24 cellular contexts compared by ENCODE assay signal in the genomic region with DNA sequence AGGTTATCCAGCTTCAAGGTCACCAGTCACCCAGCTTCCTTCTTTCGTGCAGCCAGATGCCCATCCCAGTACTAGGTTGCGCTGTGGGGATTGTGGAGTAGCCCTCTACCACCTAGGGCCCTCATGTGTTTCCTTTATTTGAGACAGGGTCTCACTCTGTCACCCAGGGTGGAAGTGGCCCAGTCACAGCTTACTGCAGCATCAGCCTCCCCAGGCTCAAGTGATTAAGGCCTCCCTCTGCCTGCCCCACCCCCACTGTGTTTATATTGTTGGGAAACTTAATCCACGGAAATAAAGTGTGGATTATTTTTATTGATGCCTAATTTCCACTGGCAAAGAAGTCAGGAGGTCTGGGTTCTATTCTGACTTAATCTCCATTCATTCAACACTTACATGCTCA. TPM values are rescaled to one million over a fixed set of nuclear protein-coding genes. Genes with fewer than 3 reads are reported as not detected.
DNase-seq lines count a peak whose midpoint lies in the region; ATAC-seq, FAIRE-seq and TF ChIP-seq lines count a peak whose summit lies in the region.
"Had no signal": no experiment of that assay in that cellular context is flagged by ENCODE, and none has a peak within 500 bp of the region (broad histone marks: within the 10 kb centered on the region; RNA-seq: fewer than 3 reads in every experiment).

No MANE protein-coding gene starts in this region.

- H3K9ac ChIP-seq in K562 (ENCODE audit: insufficient read depth in 1 of 2, low read depth in 2 of 2, low read length in 2 of 2) (no peak overlapping the region), mesendoderm (ENCODE audit: low read length) (no peak overlapping the region)
- H3K9ac ChIP-seq: GM23248 had no signal

- no peaks in the 10 kb centered on the region for H3K79me1 ChIP-seq in mesendoderm (ENCODE audit: low read length)

- no TSS peak for BruUV-seq in K562 (replicated peaks; lab: Mats Ljungman, UMichigan)

- no peak for TF ChIP-seq RAD21 in K562 (CRISPR knock-in tag; conservative IDR thresholded peaks at IDR 0.05 in 1 of 2, IDR thresholded peaks at IDR 0.05 in 1 of 2)

- CTCF ChIA-PET in K562 (lab: Yijun Ruan, JAX; ENCODE audit: low intra/inter-chr PET ratio): no interaction called here

- TF ChIP-seq CTCF in RWPE2 (IDR thresholded peaks at IDR 0.05; ENCODE audit: poor library complexity, severe bottlenecking) (no peak), K562 (IDR thresholded peaks at IDR 0.05 in 2 of 3, conservative IDR thresholded peaks at IDR 0.05 in 1 of 3; ENCODE audit: insufficient read depth in 2 of 3, low read depth in 1 of 3, low read length in 3 of 3) (no peak), thoracic aorta (IDR thresholded peaks at IDR 0.05) (no peak), Peyer's patch (IDR thresholded peaks at IDR 0.05) (no peak)

- in situ Hi-C loops in K562 (cut with MboI): loop anchor here (5.0 kb wide), 2 partner anchors 52 to 178 kb away; partner anchors contain the start of gene CSNK1A1

- no peak overlapping the region for H3K4ac ChIP-seq in mesendoderm (ENCODE audit: low read depth, low read length)

- no peak overlapping the region for H2BK120ac ChIP-seq in mesendoderm (ENCODE audit: low read depth, low read length)

- H3K4me2 ChIP-seq in K562 (ENCODE audit: insufficient read depth, low read length) (no peak overlapping the region), mesendoderm (ENCODE audit: low read length) (no peak overlapping the region)

- peak overlapping the region; percentile 24 for H3K23ac ChIP-seq in mesendoderm (ENCODE audit: low read length)

- intact Hi-C loops in K562 (cut with micrococcal nuclease): loop anchor here (5.0 kb wide), 1 partner anchor 232 kb away; the partner anchor contains the start of gene ABLIM3

- H3K4me1 ChIP-seq in RWPE2 (ENCODE audit: insufficient read depth, poor library complexity, severe bottlenecking): no peaks in the 10 kb centered on the region
- peaks cover 0 to 10% of the 10 kb centered on the region in 2 experiments; a peak in 2 of 5 replicates for H3K4me1 ChIP-seq in K562 (replicated peaks in 1 of 2; ENCODE audit: control insufficient read depth in 2 of 2, insufficient read depth in 2 of 2, low read length in 2 of 2)
- no peaks in the 10 kb centered on the region for H3K4me1 ChIP-seq in mesendoderm (ENCODE audit: control insufficient read depth, low read depth, low read length)
- peaks cover 21 to 63% of the 10 kb centered on the region in 2 donors for H3K4me1 ChIP-seq in thoracic aorta (ENCODE audit: control insufficient read depth in 1 of 2, low read depth in 2 of 2)
- H3K4me1 ChIP-seq in Peyer's patch: peaks cover 0 to 4% (median 0%) of the 10 kb centered on the region in 4 donors
- H3K4me1 ChIP-seq: BE2C, Caco-2 had no signal

- TF ChIP-seq POLR2A in K562 (conservative IDR thresholded peaks at IDR 0.05) (no peak), Peyer's patch (IDR thresholded peaks at IDR 0.05) (no peak)

- H2AK5ac ChIP-seq in mesendoderm (ENCODE audit: low read length): no peak overlapping the region

- H3K36me3 ChIP-seq in RWPE2 (ENCODE audit: low read depth) (no peaks in the 10 kb centered on the region), K562 (ENCODE audit: control insufficient read depth, insufficient read depth, low read length) (no peaks in the 10 kb centered on the region), mesendoderm (ENCODE audit: control insufficient read depth, insufficient read depth, low read length) (no peaks in the 10 kb centered on the region), thoracic aorta (no peaks in the 10 kb centered on the region), Peyer's patch (no peaks in the 10 kb centered on the region)
- H3K36me3 ChIP-seq: BE2C had no signal

- H3K79me2 ChIP-seq in K562 (ENCODE audit: control insufficient read depth, insufficient read depth, low read length) (no peaks in the 10 kb centered on the region), mesendoderm (ENCODE audit: control insufficient read depth, insufficient read depth, low read length) (no peaks in the 10 kb centered on the region)

- POLR2A ChIA-PET in K562 (lab: Yijun Ruan, JAX): interaction anchor here (0.9 kb wide), 1 partner anchor 8 kb away, joined by 3 read pairs; no protein-coding TSS in a partner anchor

- H3K18ac ChIP-seq in mesendoderm (ENCODE audit: low read length): no peak overlapping the region

- H3K4me3 ChIP-seq in RWPE2 (ENCODE audit: severe bottlenecking) (no peak overlapping the region), K562 (no peak overlapping the region), mesendoderm (ENCODE audit: low read length) (no peak overlapping the region), thoracic aorta (no peak overlapping the region), Peyer's patch (no peak overlapping the region)
- H3K4me3 ChIP-seq: GM23248 had no signal

- peak; percentile 54 for DNase-seq in RWPE2 (ENCODE audit: low spot score)
- no peak for DNase-seq in K562 (ENCODE audit: extremely low read depth in 1 of 4, low spot score in 3 of 4)
- DNase-seq in mesendoderm: no peak
- DNase-seq in thoracic aorta (ENCODE audit: low spot score): no peak
- no peak for DNase-seq in NOMO-1 treated with DMSO at 0.1 percent for 48 hours (lab: John Stamatoyannopoulos, UW; ENCODE audit: unreplicated experiment)
- no peak for DNase-seq in Peyer's patch
- DNase-seq in NCI-H187 treated with DMSO at 0.1 percent for 48 hours (lab: John Stamatoyannopoulos, UW): no peak
- DNase-seq: ACHN; BE2C; C1 segment of cervical spinal cord; Caco-2; CD4-positive, CD25-positive, alpha-beta regulatory T cell; CD8-positive, alpha-beta memory T cell; GM23248; HCEC 1CT; IMR-90 had no signal

- H2AFZ ChIP-seq in K562 (ENCODE audit: low read depth, low read length): no peak overlapping the region
- H2AFZ ChIP-seq: GM23248 had no signal

- WGBS in K562 (ENCODE audit: insufficient coverage, low coverage, missing lambda C conversion rate): 28% methylated on average over 3 of the region's 3 CpGs
- WGBS in mesendoderm (ENCODE audit: extremely low coverage, insufficient coverage, low lambda C conversion rate): no CpG with 5 or more reads among the region's 3 CpGs

- H2BK5ac ChIP-seq in mesendoderm (ENCODE audit: low read length): no peak overlapping the region

- H3K9me1 ChIP-seq in K562 (ENCODE audit: control insufficient read depth, insufficient read depth, low read length): no peaks in the 10 kb centered on the region

- H3K27me3 ChIP-seq in RWPE2 (ENCODE audit: insufficient read depth, poor library complexity, severe bottlenecking): no peaks in the 10 kb centered on the region
- no peaks in the 10 kb centered on the region for H3K27me3 ChIP-seq in K562 (ENCODE audit: control insufficient read depth in 2 of 2, insufficient read depth in 2 of 2, low read length in 2 of 2)
- H3K27me3 ChIP-seq in mesendoderm (ENCODE audit: insufficient read depth, low read length, poor library complexity): no peaks in the 10 kb centered on the region
- no peaks in the 10 kb centered on the region for H3K27me3 ChIP-seq in thoracic aorta (replicated peaks; ENCODE audit: insufficient read depth)
- H3K27me3 ChIP-seq in Peyer's patch: no peaks in the 10 kb centered on the region
- H3K27me3 ChIP-seq: BE2C had no signal

- FAIRE-seq in K562 (lab: Jason Lieb, UNC): no peak
- FAIRE-seq: A204.1, D721Med, G401.6, GM12891, GM19239, H54, HTR-8/SVneo had no signal

- H4K5ac ChIP-seq in mesendoderm (ENCODE audit: low read length): no peak overlapping the region

- TF ChIP-seq EP300 in K562 (IDR thresholded peaks at IDR 0.05; ENCODE audit: low read length): no peak

- H3K9me3 ChIP-seq in RWPE2 (ENCODE audit: severe bottlenecking): no peaks in the 10 kb centered on the region
- H3K9me3 ChIP-seq in K562 (replicated peaks; ENCODE audit: control insufficient read depth, insufficient read depth, low read depth, low read length): no peaks in the 10 kb centered on the region
- no peaks in the 10 kb centered on the region for H3K9me3 ChIP-seq in thoracic aorta
- no peaks in the 10 kb centered on the region for H3K9me3 ChIP-seq in Peyer's patch
- H3K9me3 ChIP-seq: BE2C, Caco-2 had no signal

- no peak overlapping the region for H3K56ac ChIP-seq in mesendoderm (ENCODE audit: low read length)

- no peak overlapping the region for H2BK15ac ChIP-seq in mesendoderm (replicated peaks; ENCODE audit: low read depth)

- H3K27ac ChIP-seq in RWPE2 (ENCODE audit: poor library complexity, severe bottlenecking) (no peak overlapping the region), K562 (ENCODE audit: extremely low read depth, low read depth, low read length) (no peak overlapping the region), mesendoderm (ENCODE audit: low read depth, low read length) (no peak overlapping the region), thoracic aorta (peak overlapping the region; percentile 23 to 94), Peyer's patch (no peak overlapping the region)
- H3K27ac ChIP-seq: GM23248 had no signal

- no peak overlapping the region for H4K8ac ChIP-seq in mesendoderm (ENCODE audit: low read depth, low read length)

- H4K20me1 ChIP-seq in K562 (replicated peaks; ENCODE audit: control insufficient read depth, insufficient read depth, low read length): no peaks in the 10 kb centered on the region

- ATAC-seq in RWPE2 (ENCODE audit: low read depth) (no peak), K562 (no peak), thoracic aorta (ENCODE audit: insufficient number of reproducible peaks, low FRiP score, low read depth) (no peak), HG03139 (IDR thresholded peaks at IDR 0.05; ENCODE audit: unreplicated experiment) (no peak)

RNA-seq across cellular contexts. Expression of gene IL17B, which starts 4.3 kb away (rescaled TPM):
- not detected in 2 replicates for total RNA-seq in K562 (2011; cell fraction: chromatin; rRNA removed; ENCODE audit: low replicate concordance)
- total RNA-seq in K562 (2011; cell fraction: nucleolus; rRNA removed): not detected in 2 replicates
- total RNA-seq in K562 (2011; cell fraction: nucleoplasm; rRNA removed): not detected in 2 replicates
- total RNA-seq in K562 (2014; rRNA removed) (1.5 and 2.6 TPM in 2 replicates), K562 (2014; rRNA removed; fragmentation: Illumina TruSeq; extraction: Trizol) (not detected in 2 replicates), K562 (2015; rRNA removed; fragmentation: Illumina TruSeq; extraction: Trizol) (0.36 TPM in 1 of 2 replicates, not detected in the other), K562 (2021) (0.51 and 0.58 TPM in 2 replicates), thoracic aorta (1 to 10 TPM; 1.9 to 7.1 TPM), Peyer's patch (not detected)
- polyA plus RNA-seq in K562 (2011; rRNA removed) (0.28 and 0.81 TPM in 2 replicates), K562 (2014; fragmentation: Illumina TruSeq; extraction: Trizol) (0.57 TPM in 1 of 2 replicates, not detected in the other), K562 (2014; fragmentation: Nextera tagmentation; extraction: Ambion mirVana) (under 1 TPM; 0.32 to 0.53 TPM), K562 (2014; rRNA removed) (1.0 and 3.0 TPM in 2 replicates)
- polyA plus RNA-seq in K562 (2011; cell fraction: cytosol; rRNA removed): 0.57 and 0.58 TPM in 2 replicates
- polyA plus RNA-seq in K562 (2011; cell fraction: nucleus; rRNA removed): 0.43 and 0.73 TPM in 2 replicates
- polyA plus RNA-seq in K562 (2012): 0.44 and 3.0 TPM in 2 replicates
- polyA minus RNA-seq in K562 (2011; rRNA and poly(A)+ RNA removed): not detected in 2 replicates
- polyA minus RNA-seq in K562 (2011; cell fraction: cytosol; rRNA and poly(A)+ RNA removed): 2.4 TPM in 1 of 2 replicates, not detected in the other
- not detected in 2 replicates for polyA minus RNA-seq in K562 (2011; cell fraction: nucleus; rRNA and poly(A)+ RNA removed)
- polyA plus RNA-seq in mesendoderm (2013, experiment 1 of 2): 0.10 TPM
- not detected for polyA plus RNA-seq in mesendoderm (2013, experiment 2 of 2)
- total RNA-seq: Caco-2; CD4-positive, CD25-positive, alpha-beta regulatory T cell; CD8-positive, alpha-beta memory T cell; GM23248; IMR-90 had no signal
- polyA plus RNA-seq: CD4-positive, CD25-positive, alpha-beta regulatory T cell; CD8-positive, alpha-beta memory T cell had no signal

RNA-seq across cellular contexts. Expression of gene PCYOX1L, which starts 17.0 kb away (rescaled TPM):
- total RNA-seq in K562 (2011; cell fraction: chromatin; rRNA removed; ENCODE audit: low replicate concordance): 20.2 and 24.4 TPM in 2 replicates
- 28.2 and 32.0 TPM in 2 replicates for total RNA-seq in K562 (2011; cell fraction: nucleolus; rRNA removed)
- total RNA-seq in K562 (2011; cell fraction: nucleoplasm; rRNA removed): 28.4 and 30.6 TPM in 2 replicates
- total RNA-seq in K562 (2014; rRNA removed) (5.4 and 7.2 TPM in 2 replicates), K562 (2014; rRNA removed; fragmentation: Illumina TruSeq; extraction: Trizol) (5.9 and 6.0 TPM in 2 replicates), K562 (2015; rRNA removed; fragmentation: Illumina TruSeq; extraction: Trizol) (5.1 and 5.3 TPM in 2 replicates), K562 (2021) (7.8 and 8.0 TPM in 2 replicates), thoracic aorta (1 to 10 TPM; 7.3 to 7.8 TPM), Peyer's patch (10 to 100 TPM in 1 of 4 donors, 1 to 10 TPM in 3; 5.2 to 12.4 (median 6.3) TPM)
- polyA plus RNA-seq in K562 (2011; rRNA removed) (17.9 and 21.5 TPM in 2 replicates), K562 (2014; fragmentation: Illumina TruSeq; extraction: Trizol) (9.4 and 10.0 TPM in 2 replicates), K562 (2014; fragmentation: Nextera tagmentation; extraction: Ambion mirVana) (1 to 10 TPM; 2.3 to 2.4 TPM), K562 (2014; rRNA removed) (6.5 and 8.3 TPM in 2 replicates)
- 25.0 and 29.5 TPM in 2 replicates for polyA plus RNA-seq in K562 (2011; cell fraction: cytosol; rRNA removed)
- polyA plus RNA-seq in K562 (2011; cell fraction: nucleus; rRNA removed): 44.5 and 48.0 TPM in 2 replicates
- 8.9 and 16.5 TPM in 2 replicates for polyA plus RNA-seq in K562 (2012)
- 13.7 and 15.4 TPM in 2 replicates for polyA minus RNA-seq in K562 (2011; rRNA and poly(A)+ RNA removed)
- 6.8 and 7.7 TPM in 2 replicates for polyA minus RNA-seq in K562 (2011; cell fraction: cytosol; rRNA and poly(A)+ RNA removed)
- polyA minus RNA-seq in K562 (2011; cell fraction: nucleus; rRNA and poly(A)+ RNA removed): 15.3 and 21.9 TPM in 2 replicates
- 1.6 TPM for polyA plus RNA-seq in mesendoderm (2013, experiment 1 of 2)
- 1.5 TPM for polyA plus RNA-seq in mesendoderm (2013, experiment 2 of 2)

RNA-seq across cellular contexts. Expression of gene GRPEL2, which starts 29.5 kb away (rescaled TPM):
- total RNA-seq in K562 (2011; cell fraction: chromatin; rRNA removed; ENCODE audit: low replicate concordance): 19.7 and 30.9 TPM in 2 replicates
- 10.5 and 12.1 TPM in 2 replicates for total RNA-seq in K562 (2011; cell fraction: nucleolus; rRNA removed)
- total RNA-seq in K562 (2011; cell fraction: nucleoplasm; rRNA removed): 21.0 and 33.4 TPM in 2 replicates
- total RNA-seq in K562 (2014; rRNA removed): 26.1 and 27.6 TPM in 2 replicates
- 35.8 and 44.2 TPM in 2 replicates for total RNA-seq in K562 (2014; rRNA removed; fragmentation: Illumina TruSeq; extraction: Trizol)
- total RNA-seq in K562 (2015; rRNA removed; fragmentation: Illumina TruSeq; extraction: Trizol): 19.4 and 23.2 TPM in 2 replicates
- total RNA-seq in K562 (2021): 37.8 and 40.5 TPM in 2 replicates
- polyA plus RNA-seq in K562 (2011; rRNA removed): 29.1 and 31.0 TPM in 2 replicates
- polyA plus RNA-seq in K562 (2011; cell fraction: cytosol; rRNA removed): 4.9 and 14.0 TPM in 2 replicates
- polyA plus RNA-seq in K562 (2011; cell fraction: nucleus; rRNA removed): 14.6 and 16.7 TPM in 2 replicates
- polyA plus RNA-seq in K562 (2012): 8.6 and 9.6 TPM in 2 replicates
- polyA plus RNA-seq in K562 (2014; fragmentation: Illumina TruSeq; extraction: Trizol): 23.0 and 23.4 TPM in 2 replicates
- polyA plus RNA-seq in K562 (2014; fragmentation: Nextera tagmentation; extraction: Ambion mirVana): 10 to 100 TPM; 11.2 to 17.1 TPM
- polyA plus RNA-seq in K562 (2014; rRNA removed): 25.8 and 26.4 TPM in 2 replicates
- polyA minus RNA-seq in K562 (2011; rRNA and poly(A)+ RNA removed): 40.6 and 45.9 TPM in 2 replicates
- 19.4 and 28.1 TPM in 2 replicates for polyA minus RNA-seq in K562 (2011; cell fraction: cytosol; rRNA and poly(A)+ RNA removed)
- 11.2 and 19.1 TPM in 2 replicates for polyA minus RNA-seq in K562 (2011; cell fraction: nucleus; rRNA and poly(A)+ RNA removed)
- 23.5 TPM for polyA plus RNA-seq in mesendoderm (2013, experiment 1 of 2)
- 22.5 TPM for polyA plus RNA-seq in mesendoderm (2013, experiment 2 of 2)
- 1 to 10 TPM; 7.9 to 9.7 TPM for total RNA-seq in thoracic aorta
- total RNA-seq in Peyer's patch: 10 to 100 TPM in 2 of 4 donors, 1 to 10 TPM in 2; 6.3 to 19.0 (median 10.9) TPM

Comparison
In these comparisons a context has a peak if more than half of its experiments do, and no peak if none do; other contexts are left out.
1. H3K27ac ChIP-seq: peak in thoracic aorta (2 of 2); none in RWPE2 (single experiment), K562 (single experiment), mesendoderm (single experiment) and Peyer's patch (0 of 4).